1 cellular context compared by ENCODE assay signal in the genomic region with DNA sequence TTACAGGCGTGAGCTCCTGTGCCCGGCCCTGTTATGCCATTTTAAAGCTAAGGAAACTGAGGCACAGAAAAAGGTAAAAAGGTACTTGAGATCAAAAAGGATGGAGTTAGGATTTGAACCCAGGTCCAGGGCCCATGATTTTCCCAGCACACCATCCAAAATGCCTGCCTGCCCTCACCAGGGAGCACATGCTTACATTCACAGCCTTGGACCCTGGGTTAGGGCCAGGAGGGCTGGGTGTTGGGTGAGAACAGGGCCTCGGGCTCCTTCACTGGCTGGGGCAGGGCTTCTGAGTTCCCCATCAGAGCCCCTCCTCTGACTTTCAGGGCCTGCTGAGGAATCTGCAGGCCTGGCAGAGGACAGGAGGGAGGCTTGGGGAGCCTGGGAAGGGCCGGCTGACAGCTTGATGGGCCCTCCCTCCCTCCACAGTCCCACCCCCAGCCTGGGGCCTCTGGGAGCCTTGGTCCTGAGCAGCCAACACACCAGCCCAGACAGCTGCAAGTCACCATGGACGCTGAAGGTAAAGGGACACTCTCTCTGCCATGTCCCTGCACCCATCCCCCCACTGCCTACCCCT.
TF ChIP-seq lines count a peak whose summit lies in the region.

A gene (plus strand): TSS at position 490 of the 577 bp plus-strand sequence. CDS start 18 bp downstream, at position 508.

TF ChIP-seq in HepG2, 621 proteins besides CTCF, POLR2A, EP300 and RAD21 (continued from another document and continues in another):
- TF ChIP-seq, protein P1, sequence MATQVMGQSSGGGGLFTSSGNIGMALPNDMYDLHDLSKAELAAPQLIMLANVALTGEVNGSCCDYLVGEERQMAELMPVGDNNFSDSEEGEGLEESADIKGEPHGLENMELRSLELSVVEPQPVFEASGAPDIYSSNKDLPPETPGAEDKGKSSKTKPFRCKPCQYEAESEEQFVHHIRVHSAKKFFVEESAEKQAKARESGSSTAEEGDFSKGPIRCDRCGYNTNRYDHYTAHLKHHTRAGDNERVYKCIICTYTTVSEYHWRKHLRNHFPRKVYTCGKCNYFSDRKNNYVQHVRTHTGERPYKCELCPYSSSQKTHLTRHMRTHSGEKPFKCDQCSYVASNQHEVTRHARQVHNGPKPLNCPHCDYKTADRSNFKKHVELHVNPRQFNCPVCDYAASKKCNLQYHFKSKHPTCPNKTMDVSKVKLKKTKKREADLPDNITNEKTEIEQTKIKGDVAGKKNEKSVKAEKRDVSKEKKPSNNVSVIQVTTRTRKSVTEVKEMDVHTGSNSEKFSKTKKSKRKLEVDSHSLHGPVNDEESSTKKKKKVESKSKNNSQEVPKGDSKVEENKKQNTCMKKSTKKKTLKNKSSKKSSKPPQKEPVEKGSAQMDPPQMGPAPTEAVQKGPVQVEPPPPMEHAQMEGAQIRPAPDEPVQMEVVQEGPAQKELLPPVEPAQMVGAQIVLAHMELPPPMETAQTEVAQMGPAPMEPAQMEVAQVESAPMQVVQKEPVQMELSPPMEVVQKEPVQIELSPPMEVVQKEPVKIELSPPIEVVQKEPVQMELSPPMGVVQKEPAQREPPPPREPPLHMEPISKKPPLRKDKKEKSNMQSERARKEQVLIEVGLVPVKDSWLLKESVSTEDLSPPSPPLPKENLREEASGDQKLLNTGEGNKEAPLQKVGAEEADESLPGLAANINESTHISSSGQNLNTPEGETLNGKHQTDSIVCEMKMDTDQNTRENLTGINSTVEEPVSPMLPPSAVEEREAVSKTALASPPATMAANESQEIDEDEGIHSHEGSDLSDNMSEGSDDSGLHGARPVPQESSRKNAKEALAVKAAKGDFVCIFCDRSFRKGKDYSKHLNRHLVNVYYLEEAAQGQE (IDR thresholded peaks at IDR 0.05; ENCODE audit: borderline replicate concordance in 1 of 2, low read depth in 1 of 2, low read length in 2 of 2) = peak in 1 of 2 experiments; percentile 20; a peak in 1 of 4 replicates
- TF ChIP-seq, protein P2, sequence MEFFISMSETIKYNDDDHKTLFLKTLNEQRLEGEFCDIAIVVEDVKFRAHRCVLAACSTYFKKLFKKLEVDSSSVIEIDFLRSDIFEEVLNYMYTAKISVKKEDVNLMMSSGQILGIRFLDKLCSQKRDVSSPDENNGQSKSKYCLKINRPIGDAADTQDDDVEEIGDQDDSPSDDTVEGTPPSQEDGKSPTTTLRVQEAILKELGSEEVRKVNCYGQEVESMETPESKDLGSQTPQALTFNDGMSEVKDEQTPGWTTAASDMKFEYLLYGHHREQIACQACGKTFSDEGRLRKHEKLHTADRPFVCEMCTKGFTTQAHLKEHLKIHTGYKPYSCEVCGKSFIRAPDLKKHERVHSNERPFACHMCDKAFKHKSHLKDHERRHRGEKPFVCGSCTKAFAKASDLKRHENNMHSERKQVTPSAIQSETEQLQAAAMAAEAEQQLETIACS (CRISPR knock-in tag; IDR thresholded peaks at IDR 0.05) = no peak
- TF ChIP-seq, protein P3, sequence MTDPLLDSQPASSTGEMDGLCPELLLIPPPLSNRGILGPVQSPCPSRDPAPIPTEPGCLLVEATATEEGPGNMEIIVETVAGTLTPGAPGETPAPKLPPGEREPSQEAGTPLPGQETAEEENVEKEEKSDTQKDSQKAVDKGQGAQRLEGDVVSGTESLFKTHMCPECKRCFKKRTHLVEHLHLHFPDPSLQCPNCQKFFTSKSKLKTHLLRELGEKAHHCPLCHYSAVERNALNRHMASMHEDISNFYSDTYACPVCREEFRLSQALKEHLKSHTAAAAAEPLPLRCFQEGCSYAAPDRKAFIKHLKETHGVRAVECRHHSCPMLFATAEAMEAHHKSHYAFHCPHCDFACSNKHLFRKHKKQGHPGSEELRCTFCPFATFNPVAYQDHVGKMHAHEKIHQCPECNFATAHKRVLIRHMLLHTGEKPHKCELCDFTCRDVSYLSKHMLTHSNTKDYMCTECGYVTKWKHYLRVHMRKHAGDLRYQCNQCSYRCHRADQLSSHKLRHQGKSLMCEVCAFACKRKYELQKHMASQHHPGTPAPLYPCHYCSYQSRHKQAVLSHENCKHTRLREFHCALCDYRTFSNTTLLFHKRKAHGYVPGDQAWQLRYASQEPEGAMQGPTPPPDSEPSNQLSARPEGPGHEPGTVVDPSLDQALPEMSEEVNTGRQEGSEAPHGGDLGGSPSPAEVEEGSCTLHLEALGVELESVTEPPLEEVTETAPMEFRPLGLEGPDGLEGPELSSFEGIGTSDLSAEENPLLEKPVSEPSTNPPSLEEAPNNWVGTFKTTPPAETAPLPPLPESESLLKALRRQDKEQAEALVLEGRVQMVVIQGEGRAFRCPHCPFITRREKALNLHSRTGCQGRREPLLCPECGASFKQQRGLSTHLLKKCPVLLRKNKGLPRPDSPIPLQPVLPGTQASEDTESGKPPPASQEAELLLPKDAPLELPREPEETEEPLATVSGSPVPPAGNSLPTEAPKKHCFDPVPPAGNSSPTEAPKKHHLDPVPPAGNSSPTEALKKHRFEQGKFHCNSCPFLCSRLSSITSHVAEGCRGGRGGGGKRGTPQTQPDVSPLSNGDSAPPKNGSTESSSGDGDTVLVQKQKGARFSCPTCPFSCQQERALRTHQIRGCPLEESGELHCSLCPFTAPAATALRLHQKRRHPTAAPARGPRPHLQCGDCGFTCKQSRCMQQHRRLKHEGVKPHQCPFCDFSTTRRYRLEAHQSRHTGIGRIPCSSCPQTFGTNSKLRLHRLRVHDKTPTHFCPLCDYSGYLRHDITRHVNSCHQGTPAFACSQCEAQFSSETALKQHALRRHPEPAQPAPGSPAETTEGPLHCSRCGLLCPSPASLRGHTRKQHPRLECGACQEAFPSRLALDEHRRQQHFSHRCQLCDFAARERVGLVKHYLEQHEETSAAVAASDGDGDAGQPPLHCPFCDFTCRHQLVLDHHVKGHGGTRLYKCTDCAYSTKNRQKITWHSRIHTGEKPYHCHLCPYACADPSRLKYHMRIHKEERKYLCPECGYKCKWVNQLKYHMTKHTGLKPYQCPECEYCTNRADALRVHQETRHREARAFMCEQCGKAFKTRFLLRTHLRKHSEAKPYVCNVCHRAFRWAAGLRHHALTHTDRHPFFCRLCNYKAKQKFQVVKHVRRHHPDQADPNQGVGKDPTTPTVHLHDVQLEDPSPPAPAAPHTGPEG (CRISPR knock-in tag; IDR thresholded peaks at IDR 0.05) = no peak
- TF ChIP-seq KLF12 (CRISPR knock-in tag; IDR thresholded peaks at IDR 0.05; ENCODE audit: borderline replicate concordance) = peak; percentile 70
- no peak for TF ChIP-seq ZNF207 (IDR thresholded peaks at IDR 0.05; ENCODE audit: borderline replicate concordance)
- TF ChIP-seq SALL1 (CRISPR knock-in tag; IDR thresholded peaks at IDR 0.05) = no peak
- TF ChIP-seq PHF8 (CRISPR knock-in tag; IDR thresholded peaks at IDR 0.05) = peak; percentile 58; the same call in 1 of the 2 replicates
- no peak for TF ChIP-seq ZNF230 (CRISPR knock-in tag; IDR thresholded peaks at IDR 0.05)
- TF ChIP-seq ZNF451 (CRISPR knock-in tag; IDR thresholded peaks at IDR 0.05) = no peak; the same call in 1 of the 2 replicates
- TF ChIP-seq, protein P4, sequence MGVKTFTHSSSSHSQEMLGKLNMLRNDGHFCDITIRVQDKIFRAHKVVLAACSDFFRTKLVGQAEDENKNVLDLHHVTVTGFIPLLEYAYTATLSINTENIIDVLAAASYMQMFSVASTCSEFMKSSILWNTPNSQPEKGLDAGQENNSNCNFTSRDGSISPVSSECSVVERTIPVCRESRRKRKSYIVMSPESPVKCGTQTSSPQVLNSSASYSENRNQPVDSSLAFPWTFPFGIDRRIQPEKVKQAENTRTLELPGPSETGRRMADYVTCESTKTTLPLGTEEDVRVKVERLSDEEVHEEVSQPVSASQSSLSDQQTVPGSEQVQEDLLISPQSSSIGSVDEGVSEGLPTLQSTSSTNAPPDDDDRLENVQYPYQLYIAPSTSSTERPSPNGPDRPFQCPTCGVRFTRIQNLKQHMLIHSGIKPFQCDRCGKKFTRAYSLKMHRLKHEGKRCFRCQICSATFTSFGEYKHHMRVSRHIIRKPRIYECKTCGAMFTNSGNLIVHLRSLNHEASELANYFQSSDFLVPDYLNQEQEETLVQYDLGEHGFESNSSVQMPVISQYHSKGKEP (CRISPR knock-in tag; IDR thresholded peaks at IDR 0.05) = no peak
- TF ChIP-seq ZNF792 (CRISPR knock-in tag; IDR thresholded peaks at IDR 0.05) = no peak
- TF ChIP-seq ZNF605 (CRISPR knock-in tag; IDR thresholded peaks at IDR 0.05) = no peak
- no peak; the same call in 1 of the 2 replicates for TF ChIP-seq ZNF660 (CRISPR knock-in tag; IDR thresholded peaks at IDR 0.05; ENCODE audit: borderline replicate concordance, low read depth)
- TF ChIP-seq, protein P5, sequence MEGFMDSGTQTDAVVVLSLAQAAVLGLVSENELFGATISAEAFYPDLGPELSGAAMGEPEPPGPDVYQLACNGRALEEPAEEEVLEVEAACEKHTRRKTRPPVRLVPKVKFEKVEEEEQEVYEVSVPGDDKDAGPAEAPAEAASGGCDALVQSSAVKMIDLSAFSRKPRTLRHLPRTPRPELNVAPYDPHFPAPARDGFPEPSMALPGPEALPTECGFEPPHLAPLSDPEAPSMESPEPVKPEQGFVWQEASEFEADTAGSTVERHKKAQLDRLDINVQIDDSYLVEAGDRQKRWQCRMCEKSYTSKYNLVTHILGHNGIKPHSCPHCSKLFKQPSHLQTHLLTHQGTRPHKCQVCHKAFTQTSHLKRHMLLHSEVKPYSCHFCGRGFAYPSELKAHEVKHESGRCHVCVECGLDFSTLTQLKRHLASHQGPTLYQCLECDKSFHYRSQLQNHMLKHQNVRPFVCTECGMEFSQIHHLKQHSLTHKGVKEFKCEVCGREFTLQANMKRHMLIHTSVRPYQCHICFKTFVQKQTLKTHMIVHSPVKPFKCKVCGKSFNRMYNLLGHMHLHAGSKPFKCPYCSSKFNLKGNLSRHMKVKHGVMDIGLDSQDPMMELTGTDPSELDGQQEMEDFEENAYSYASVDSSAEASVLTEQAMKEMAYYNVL (CRISPR knock-in tag; IDR thresholded peaks at IDR 0.05; ENCODE audit: borderline replicate concordance) = no peak
- TF ChIP-seq, protein P6, sequence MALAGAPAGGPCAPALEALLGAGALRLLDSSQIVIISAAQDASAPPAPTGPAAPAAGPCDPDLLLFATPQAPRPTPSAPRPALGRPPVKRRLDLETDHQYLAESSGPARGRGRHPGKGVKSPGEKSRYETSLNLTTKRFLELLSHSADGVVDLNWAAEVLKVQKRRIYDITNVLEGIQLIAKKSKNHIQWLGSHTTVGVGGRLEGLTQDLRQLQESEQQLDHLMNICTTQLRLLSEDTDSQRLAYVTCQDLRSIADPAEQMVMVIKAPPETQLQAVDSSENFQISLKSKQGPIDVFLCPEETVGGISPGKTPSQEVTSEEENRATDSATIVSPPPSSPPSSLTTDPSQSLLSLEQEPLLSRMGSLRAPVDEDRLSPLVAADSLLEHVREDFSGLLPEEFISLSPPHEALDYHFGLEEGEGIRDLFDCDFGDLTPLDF (CRISPR knock-in tag; IDR thresholded peaks at IDR 0.05) = no peak
- TF ChIP-seq, protein P7, sequence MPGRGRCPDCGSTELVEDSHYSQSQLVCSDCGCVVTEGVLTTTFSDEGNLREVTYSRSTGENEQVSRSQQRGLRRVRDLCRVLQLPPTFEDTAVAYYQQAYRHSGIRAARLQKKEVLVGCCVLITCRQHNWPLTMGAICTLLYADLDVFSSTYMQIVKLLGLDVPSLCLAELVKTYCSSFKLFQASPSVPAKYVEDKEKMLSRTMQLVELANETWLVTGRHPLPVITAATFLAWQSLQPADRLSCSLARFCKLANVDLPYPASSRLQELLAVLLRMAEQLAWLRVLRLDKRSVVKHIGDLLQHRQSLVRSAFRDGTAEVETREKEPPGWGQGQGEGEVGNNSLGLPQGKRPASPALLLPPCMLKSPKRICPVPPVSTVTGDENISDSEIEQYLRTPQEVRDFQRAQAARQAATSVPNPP (CRISPR knock-in tag; IDR thresholded peaks at IDR 0.05) = peak; percentile 71; the same call in 1 of the 2 replicates
- no peak for TF ChIP-seq NBN (conservative IDR thresholded peaks at IDR 0.05)
- no peak for TF ChIP-seq TSC22D2 (CRISPR knock-in tag; IDR thresholded peaks at IDR 0.05; ENCODE audit: borderline replicate concordance)
- TF ChIP-seq YY1 (IDR thresholded peaks at IDR 0.05; ENCODE audit: insufficient read depth, insufficient replicate concordance, low read depth, low read length) = peak; percentile 63
- TF ChIP-seq, protein P8, sequence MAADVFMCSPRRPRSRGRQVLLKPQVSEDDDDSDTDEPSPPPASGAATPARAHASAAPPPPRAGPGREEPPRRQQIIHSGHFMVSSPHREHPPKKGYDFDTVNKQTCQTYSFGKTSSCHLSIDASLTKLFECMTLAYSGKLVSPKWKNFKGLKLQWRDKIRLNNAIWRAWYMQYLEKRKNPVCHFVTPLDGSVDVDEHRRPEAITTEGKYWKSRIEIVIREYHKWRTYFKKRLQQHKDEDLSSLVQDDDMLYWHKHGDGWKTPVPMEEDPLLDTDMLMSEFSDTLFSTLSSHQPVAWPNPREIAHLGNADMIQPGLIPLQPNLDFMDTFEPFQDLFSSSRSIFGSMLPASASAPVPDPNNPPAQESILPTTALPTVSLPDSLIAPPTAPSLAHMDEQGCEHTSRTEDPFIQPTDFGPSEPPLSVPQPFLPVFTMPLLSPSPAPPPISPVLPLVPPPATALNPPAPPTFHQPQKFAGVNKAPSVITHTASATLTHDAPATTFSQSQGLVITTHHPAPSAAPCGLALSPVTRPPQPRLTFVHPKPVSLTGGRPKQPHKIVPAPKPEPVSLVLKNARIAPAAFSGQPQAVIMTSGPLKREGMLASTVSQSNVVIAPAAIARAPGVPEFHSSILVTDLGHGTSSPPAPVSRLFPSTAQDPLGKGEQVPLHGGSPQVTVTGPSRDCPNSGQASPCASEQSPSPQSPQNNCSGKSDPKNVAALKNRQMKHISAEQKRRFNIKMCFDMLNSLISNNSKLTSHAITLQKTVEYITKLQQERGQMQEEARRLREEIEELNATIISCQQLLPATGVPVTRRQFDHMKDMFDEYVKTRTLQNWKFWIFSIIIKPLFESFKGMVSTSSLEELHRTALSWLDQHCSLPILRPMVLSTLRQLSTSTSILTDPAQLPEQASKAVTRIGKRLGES (CRISPR knock-in tag; IDR thresholded peaks at IDR 0.05; ENCODE audit: borderline replicate concordance) = no peak
- TF ChIP-seq ZNF768 (CRISPR knock-in tag; IDR thresholded peaks at IDR 0.05) = 0 out of 2 replicates have a peak, but pooled peaks have one; percentile 42
- TF ChIP-seq, protein P9, sequence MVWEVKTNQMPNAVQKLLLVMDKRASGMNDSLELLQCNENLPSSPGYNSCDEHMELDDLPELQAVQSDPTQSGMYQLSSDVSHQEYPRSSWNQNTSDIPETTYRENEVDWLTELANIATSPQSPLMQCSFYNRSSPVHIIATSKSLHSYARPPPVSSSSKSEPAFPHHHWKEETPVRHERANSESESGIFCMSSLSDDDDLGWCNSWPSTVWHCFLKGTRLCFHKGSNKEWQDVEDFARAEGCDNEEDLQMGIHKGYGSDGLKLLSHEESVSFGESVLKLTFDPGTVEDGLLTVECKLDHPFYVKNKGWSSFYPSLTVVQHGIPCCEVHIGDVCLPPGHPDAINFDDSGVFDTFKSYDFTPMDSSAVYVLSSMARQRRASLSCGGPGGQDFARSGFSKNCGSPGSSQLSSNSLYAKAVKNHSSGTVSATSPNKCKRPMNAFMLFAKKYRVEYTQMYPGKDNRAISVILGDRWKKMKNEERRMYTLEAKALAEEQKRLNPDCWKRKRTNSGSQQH (CRISPR knock-in tag; IDR thresholded peaks at IDR 0.05; ENCODE audit: low read depth) = peak; percentile 53; the same call in 1 of the 2 replicates
- TF ChIP-seq, protein P10, sequence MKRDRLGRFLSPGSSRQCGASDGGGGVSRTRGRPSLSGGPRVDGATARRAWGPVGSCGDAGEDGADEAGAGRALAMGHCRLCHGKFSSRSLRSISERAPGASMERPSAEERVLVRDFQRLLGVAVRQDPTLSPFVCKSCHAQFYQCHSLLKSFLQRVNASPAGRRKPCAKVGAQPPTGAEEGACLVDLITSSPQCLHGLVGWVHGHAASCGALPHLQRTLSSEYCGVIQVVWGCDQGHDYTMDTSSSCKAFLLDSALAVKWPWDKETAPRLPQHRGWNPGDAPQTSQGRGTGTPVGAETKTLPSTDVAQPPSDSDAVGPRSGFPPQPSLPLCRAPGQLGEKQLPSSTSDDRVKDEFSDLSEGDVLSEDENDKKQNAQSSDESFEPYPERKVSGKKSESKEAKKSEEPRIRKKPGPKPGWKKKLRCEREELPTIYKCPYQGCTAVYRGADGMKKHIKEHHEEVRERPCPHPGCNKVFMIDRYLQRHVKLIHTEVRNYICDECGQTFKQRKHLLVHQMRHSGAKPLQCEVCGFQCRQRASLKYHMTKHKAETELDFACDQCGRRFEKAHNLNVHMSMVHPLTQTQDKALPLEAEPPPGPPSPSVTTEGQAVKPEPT (CRISPR knock-in tag; IDR thresholded peaks at IDR 0.05; ENCODE audit: low read depth) = peak; percentile 48; the same call in 1 of the 2 replicates
- TF ChIP-seq TCF7L2 (IDR thresholded peaks at IDR 0.05; ENCODE audit: low read depth, low read length) = no peak
